2 cellular contexts compared by ENCODE assay signal in genomic region chr22:20868225-20868944, GRCh38.
A peak's percentile ranks its signal among the peaks of the same experiment; 100 is the strongest.
TF ChIP-seq lines count a peak whose summit lies in the region.

No MANE protein-coding gene starts in this region.

TF ChIP-seq in K562, 482 proteins besides CTCF, POLR2A, EP300 and RAD21:
- no peak for TF ChIP-seq POLR3G (IDR thresholded peaks at IDR 0.05; ENCODE audit: extremely low read depth, insufficient read length, insufficient replicate concordance)
- 0 out of 2 replicates have a peak, but pooled peaks have one; percentile 45 for TF ChIP-seq HMGXB4 (CRISPR knock-in tag; IDR thresholded peaks at IDR 0.05)
- 0 out of 2 replicates have a peak, but pooled peaks have one; percentile 4 for TF ChIP-seq MYC (IDR thresholded peaks at IDR 0.05; ENCODE audit: low read depth, low read length)
- TF ChIP-seq MYC (CRISPR knock-in tag; IDR thresholded peaks at IDR 0.05; ENCODE audit: borderline replicate concordance, low read depth): no peak
- TF ChIP-seq, protein P1, sequence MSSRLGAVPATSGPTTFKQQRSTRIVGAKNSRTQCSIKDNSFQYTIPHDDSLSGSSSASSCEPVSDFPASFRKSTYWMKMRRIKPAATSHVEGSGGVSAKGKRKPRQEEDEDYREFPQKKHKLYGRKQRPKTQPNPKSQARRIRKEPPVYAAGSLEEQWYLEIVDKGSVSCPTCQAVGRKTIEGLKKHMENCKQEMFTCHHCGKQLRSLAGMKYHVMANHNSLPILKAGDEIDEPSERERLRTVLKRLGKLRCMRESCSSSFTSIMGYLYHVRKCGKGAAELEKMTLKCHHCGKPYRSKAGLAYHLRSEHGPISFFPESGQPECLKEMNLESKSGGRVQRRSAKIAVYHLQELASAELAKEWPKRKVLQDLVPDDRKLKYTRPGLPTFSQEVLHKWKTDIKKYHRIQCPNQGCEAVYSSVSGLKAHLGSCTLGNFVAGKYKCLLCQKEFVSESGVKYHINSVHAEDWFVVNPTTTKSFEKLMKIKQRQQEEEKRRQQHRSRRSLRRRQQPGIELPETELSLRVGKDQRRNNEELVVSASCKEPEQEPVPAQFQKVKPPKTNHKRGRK (tag; IDR thresholded peaks at IDR 0.05): peak; percentile 91
- TF ChIP-seq, protein P2, sequence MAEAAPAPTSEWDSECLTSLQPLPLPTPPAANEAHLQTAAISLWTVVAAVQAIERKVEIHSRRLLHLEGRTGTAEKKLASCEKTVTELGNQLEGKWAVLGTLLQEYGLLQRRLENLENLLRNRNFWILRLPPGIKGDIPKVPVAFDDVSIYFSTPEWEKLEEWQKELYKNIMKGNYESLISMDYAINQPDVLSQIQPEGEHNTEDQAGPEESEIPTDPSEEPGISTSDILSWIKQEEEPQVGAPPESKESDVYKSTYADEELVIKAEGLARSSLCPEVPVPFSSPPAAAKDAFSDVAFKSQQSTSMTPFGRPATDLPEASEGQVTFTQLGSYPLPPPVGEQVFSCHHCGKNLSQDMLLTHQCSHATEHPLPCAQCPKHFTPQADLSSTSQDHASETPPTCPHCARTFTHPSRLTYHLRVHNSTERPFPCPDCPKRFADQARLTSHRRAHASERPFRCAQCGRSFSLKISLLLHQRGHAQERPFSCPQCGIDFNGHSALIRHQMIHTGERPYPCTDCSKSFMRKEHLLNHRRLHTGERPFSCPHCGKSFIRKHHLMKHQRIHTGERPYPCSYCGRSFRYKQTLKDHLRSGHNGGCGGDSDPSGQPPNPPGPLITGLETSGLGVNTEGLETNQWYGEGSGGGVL (CRISPR knock-in tag; IDR thresholded peaks at IDR 0.05): no peak

TF ChIP-seq in HepG2, 621 proteins besides CTCF, POLR2A, EP300 and RAD21:
- TF ChIP-seq, protein P3, sequence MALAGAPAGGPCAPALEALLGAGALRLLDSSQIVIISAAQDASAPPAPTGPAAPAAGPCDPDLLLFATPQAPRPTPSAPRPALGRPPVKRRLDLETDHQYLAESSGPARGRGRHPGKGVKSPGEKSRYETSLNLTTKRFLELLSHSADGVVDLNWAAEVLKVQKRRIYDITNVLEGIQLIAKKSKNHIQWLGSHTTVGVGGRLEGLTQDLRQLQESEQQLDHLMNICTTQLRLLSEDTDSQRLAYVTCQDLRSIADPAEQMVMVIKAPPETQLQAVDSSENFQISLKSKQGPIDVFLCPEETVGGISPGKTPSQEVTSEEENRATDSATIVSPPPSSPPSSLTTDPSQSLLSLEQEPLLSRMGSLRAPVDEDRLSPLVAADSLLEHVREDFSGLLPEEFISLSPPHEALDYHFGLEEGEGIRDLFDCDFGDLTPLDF (CRISPR knock-in tag; IDR thresholded peaks at IDR 0.05): no peak
- TF ChIP-seq NR3C1 (CRISPR knock-in tag; IDR thresholded peaks at IDR 0.05): no peak
- no peak for TF ChIP-seq ZNF660 (CRISPR knock-in tag; IDR thresholded peaks at IDR 0.05; ENCODE audit: borderline replicate concordance, low read depth)
- no peak for TF ChIP-seq BRCA1 (CRISPR knock-in tag; IDR thresholded peaks at IDR 0.05)
- no peak for TF ChIP-seq AGO1 (IDR thresholded peaks at IDR 0.05; ENCODE audit: low read depth, low read length, poor library complexity, severe bottlenecking)
- no peak for TF ChIP-seq HNF4G (IDR thresholded peaks at IDR 0.05; ENCODE audit: borderline replicate concordance, low read depth, low read length)
- TF ChIP-seq HNF4G (CRISPR knock-in tag; IDR thresholded peaks at IDR 0.05; ENCODE audit: borderline replicate concordance, low read depth): no peak
- no peak for TF ChIP-seq IKZF5 (CRISPR knock-in tag; IDR thresholded peaks at IDR 0.05)
- TF ChIP-seq POLR2G (IDR thresholded peaks at IDR 0.05; ENCODE audit: low read depth, low read length): no peak
- no peak for TF ChIP-seq KLF13 (CRISPR knock-in tag; IDR thresholded peaks at IDR 0.05)
- no peak for TF ChIP-seq KDM1A (CRISPR knock-in tag; IDR thresholded peaks at IDR 0.05)
- no peak for TF ChIP-seq ZNF737 (CRISPR knock-in tag; IDR thresholded peaks at IDR 0.05; ENCODE audit: borderline replicate concordance)
- TF ChIP-seq NFE2 (CRISPR knock-in tag; IDR thresholded peaks at IDR 0.05): no peak
- TF ChIP-seq RCOR2 (CRISPR knock-in tag; IDR thresholded peaks at IDR 0.05): no peak
- TF ChIP-seq MEF2D (CRISPR knock-in tag; IDR thresholded peaks at IDR 0.05): no peak
- TF ChIP-seq, protein P4, sequence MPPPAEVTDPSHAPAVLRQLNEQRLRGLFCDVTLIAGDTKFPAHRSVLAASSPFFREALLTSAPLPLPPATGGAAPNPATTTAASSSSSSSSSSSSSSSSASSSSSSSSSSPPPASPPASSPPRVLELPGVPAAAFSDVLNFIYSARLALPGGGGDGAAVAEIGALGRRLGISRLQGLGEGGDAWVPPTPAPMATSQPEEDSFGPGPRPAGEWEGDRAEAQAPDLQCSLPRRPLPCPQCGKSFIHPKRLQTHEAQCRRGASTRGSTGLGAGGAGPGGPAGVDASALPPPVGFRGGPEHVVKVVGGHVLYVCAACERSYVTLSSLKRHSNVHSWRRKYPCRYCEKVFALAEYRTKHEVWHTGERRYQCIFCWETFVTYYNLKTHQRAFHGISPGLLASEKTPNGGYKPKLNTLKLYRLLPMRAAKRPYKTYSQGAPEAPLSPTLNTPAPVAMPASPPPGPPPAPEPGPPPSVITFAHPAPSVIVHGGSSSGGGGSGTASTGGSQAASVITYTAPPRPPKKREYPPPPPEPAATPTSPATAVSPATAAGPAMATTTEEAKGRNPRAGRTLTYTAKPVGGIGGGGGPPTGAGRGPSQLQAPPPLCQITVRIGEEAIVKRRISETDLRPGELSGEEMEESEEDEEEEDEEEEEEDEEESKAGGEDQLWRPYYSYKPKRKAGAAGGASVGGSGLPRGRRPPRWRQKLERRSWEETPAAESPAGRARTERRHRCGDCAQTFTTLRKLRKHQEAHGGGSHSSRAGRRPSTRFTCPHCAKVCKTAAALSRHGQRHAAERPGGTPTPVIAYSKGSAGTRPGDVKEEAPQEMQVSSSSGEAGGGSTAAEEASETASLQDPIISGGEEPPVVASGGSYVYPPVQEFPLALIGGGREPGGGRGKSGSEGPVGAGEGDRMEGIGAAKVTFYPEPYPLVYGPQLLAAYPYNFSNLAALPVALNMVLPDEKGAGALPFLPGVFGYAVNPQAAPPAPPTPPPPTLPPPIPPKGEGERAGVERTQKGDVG (CRISPR knock-in tag; IDR thresholded peaks at IDR 0.05; ENCODE audit: borderline replicate concordance): no peak
- TF ChIP-seq ZNF674 (CRISPR knock-in tag; IDR thresholded peaks at IDR 0.05; ENCODE audit: low read depth): no peak
